Comparison of ENCODE assay signal across 8 cellular contexts in genomic region chr14:73644531-73645247, GRCh38. TPM values are rescaled to one million over a fixed set of nuclear protein-coding genes. Genes with fewer than 3 reads are reported as not detected.
DNase-seq lines count a peak whose midpoint lies in the region; ATAC-seq and TF ChIP-seq lines count a peak whose summit lies in the region.

DNAL1 (plus strand) TSS chr14:73644986; CDS start chr14:73645040, 54 bp downstream.

- peaks cover 0 to 6% of the 10 kb centered on the region in 2 donors for H3K36me3 Mint-ChIP-seq in activated naive CD4-positive, alpha-beta T cell treated with anti-CD3 and anti-CD28 coated beads, Interleukin-2, amount 50 U/mL, for 72 hours

- H3K36me3 ChIP-seq in SK-N-SH (replicated peaks in 1 of 2; ENCODE audit: control insufficient read depth in 1 of 2, insufficient read depth in 2 of 2, low read length in 1 of 2), result no peaks in the 10 kb centered on the region
- no peaks in the 10 kb centered on the region for H3K36me3 ChIP-seq in testis (ENCODE audit: low read depth, missing control alignments)

- peak within 1 kb of the TSS; percentile 84 for H3K4me3 ChIP-seq in GM08714 (ENCODE audit: low read length)
- peak within 1 kb of the TSS; percentile 77 to 99 for H3K4me3 ChIP-seq in SK-N-SH (ENCODE audit: low read depth in 2 of 2, low read length in 1 of 2)
- H3K4me3 ChIP-seq in testis, result peak within 1 kb of the TSS; percentile 70 to 73

- H3K4me1 ChIP-seq in SK-N-SH (ENCODE audit: control insufficient read depth in 1 of 2, insufficient read depth in 2 of 2, low read depth in 1 of 2, low read length in 1 of 2), result peaks cover 0 to 14% of the 10 kb centered on the region in 2 experiments; a peak in 1 of 4 replicates
- H3K4me1 ChIP-seq in testis, result peaks cover 5% of the 10 kb centered on the region

- peak; percentile 94 for ATAC-seq in HG02610 (IDR thresholded peaks at IDR 0.05; ENCODE audit: unreplicated experiment)
- ATAC-seq in activated naive CD4-positive, alpha-beta T cell treated with anti-CD3 and anti-CD28 coated beads, Interleukin-2, amount 50 U/mL, for 72 hours, result peak; percentile 100
- peak; percentile 99 for ATAC-seq in omental fat pad (ENCODE audit: low FRiP score)

- TF ChIP-seq CTCF in SK-N-SH (IDR thresholded peaks at IDR 0.05) (no peak), omental fat pad (IDR thresholded peaks at IDR 0.05) (no peak), testis (IDR thresholded peaks at IDR 0.05) (no peak)

- H3K9ac ChIP-seq in SK-N-SH, result peak within 1 kb of the TSS; percentile 92

- peak within 1 kb of the TSS; percentile 99 for H2AFZ ChIP-seq in SK-N-SH (ENCODE audit: low read depth)

- TF ChIP-seq EP300 in SK-N-SH (IDR thresholded peaks at IDR 0.05; ENCODE audit: borderline replicate concordance in 1 of 2, low read depth in 1 of 2, low read length in 1 of 2), result no peak

- peak; percentile 51 for TF ChIP-seq POLR2A in testis (IDR thresholded peaks at IDR 0.05)

- POLR2A ChIA-PET in SK-N-SH (lab: Yijun Ruan, JAX), result interaction anchor here (1.5 kb wide), 1 partner anchor 207 kb away, joined by 4 read pairs; the partner anchor contains the start of gene PTGR2

- H3K4me2 ChIP-seq in SK-N-SH, result peak within 1 kb of the TSS; percentile 90

- H3K27ac Mint-ChIP-seq in activated naive CD4-positive, alpha-beta T cell treated with anti-CD3 and anti-CD28 coated beads, Interleukin-2, amount 50 U/mL, for 72 hours, result peak within 1 kb of the TSS; percentile 87 to 98

- CTCF ChIA-PET in SK-N-SH (lab: Yijun Ruan, JAX), result interaction anchor here (0.8 to 3.5 kb wide), 3 partner anchors 11 to 438 kb away, joined by 3 to 13 read pairs (median 3); no protein-coding TSS in a partner anchor

- peak within 1 kb of the TSS; percentile 93 to 95 for H3K27ac ChIP-seq in SK-N-SH (ENCODE audit: low read depth in 2 of 2, low read length in 1 of 2)
- peak within 1 kb of the TSS; percentile 76 to 93 for H3K27ac ChIP-seq in testis

- no peaks in the 10 kb centered on the region for H3K27me3 ChIP-seq in SK-N-SH (ENCODE audit: insufficient read depth)
- no peaks in the 10 kb centered on the region for H3K27me3 ChIP-seq in testis

- DNase-seq in NCI-H1092 (lab: John Stamatoyannopoulos, UW) (peak; percentile 90), SK-N-SH (peak; percentile 95), glomerular visceral epithelial cell (ENCODE audit: extremely low spot score) (peak; percentile 95), omental fat pad (ENCODE audit: low spot score) (peak; percentile 55), testis (peak; percentile 95)
- DNase-seq in activated naive CD4-positive, alpha-beta T cell treated with anti-CD3 and anti-CD28 coated beads, Interleukin-2, amount 50 U/mL, for 72 hours (ENCODE audit: low spot score in 2 of 2), result peak; percentile 92 to 93

- no peaks in the 10 kb centered on the region for H3K9me3 Mint-ChIP-seq in activated naive CD4-positive, alpha-beta T cell treated with anti-CD3 and anti-CD28 coated beads, Interleukin-2, amount 50 U/mL, for 72 hours

- no peaks in the 10 kb centered on the region for H3K9me3 ChIP-seq in SK-N-SH
- no peaks in the 10 kb centered on the region for H3K9me3 ChIP-seq in testis

- peak; percentile 6; the same call in 1 of the 2 replicates for TF ChIP-seq RAD21 in SK-N-SH (IDR thresholded peaks at IDR 0.05; ENCODE audit: low read length)

- H3F3A ChIP-seq in SK-N-SH (replicated peaks; ENCODE audit: insufficient read depth), result peaks cover 21% of the 10 kb centered on the region

- no peaks in the 10 kb centered on the region for H4K20me1 ChIP-seq in SK-N-SH (ENCODE audit: insufficient read depth)

- 1% methylated on average over 30 of the region's 43 CpGs for WGBS in SK-N-SH (ENCODE audit: low lambda C conversion rate)
- 1% methylated on average over 42 to 43 of the region's 43 CpGs for WGBS in testis, 2 donors

- intact Hi-C loops in testis (cut with DNase I; ENCODE audit: low total_unique reads), result no loop called here

- peaks cover 30% of the 10 kb centered on the region for H3K79me2 ChIP-seq in SK-N-SH (ENCODE audit: insufficient read depth)

- H3K9me2 ChIP-seq in SK-N-SH, result no peaks in the 10 kb centered on the region

TF ChIP-seq in SK-N-SH, 30 proteins besides CTCF, POLR2A, EP300 and RAD21 (continues in another document):
- TF ChIP-seq RCOR1 (IDR thresholded peaks at IDR 0.05; ENCODE audit: low read length) (peak; percentile 4; the same call in 1 of the 2 replicates), YY1 (IDR thresholded peaks at IDR 0.05; ENCODE audit: low read depth) (peak; percentile 63; the same call in 1 of the 2 replicates), POLR2AphosphoS5 (IDR thresholded peaks at IDR 0.05; ENCODE audit: low read depth, low read length) (peak; percentile 94), GABPA (IDR thresholded peaks at IDR 0.05; ENCODE audit: low read depth) (peak; percentile 66), NRF1 (IDR thresholded peaks at IDR 0.05; ENCODE audit: low read depth, low read length) (peak; percentile 80), TEAD4 (IDR thresholded peaks at IDR 0.05; ENCODE audit: borderline replicate concordance, insufficient read depth) (no peak), ELF1 (IDR thresholded peaks at IDR 0.05) (0 out of 2 replicates have a peak, but pooled peaks have one; percentile 36), MXI1 (IDR thresholded peaks at IDR 0.05; ENCODE audit: low read depth, low read length) (peak; percentile 81), RXRA (IDR thresholded peaks at IDR 0.05; ENCODE audit: borderline replicate concordance, low read depth) (no peak), EZH2phosphoT487 (IDR thresholded peaks at IDR 0.05; ENCODE audit: borderline replicate concordance, low read depth) (no peak), SIN3A (IDR thresholded peaks at IDR 0.05; ENCODE audit: borderline replicate concordance, low read depth, low read length) (peak; percentile 84; the same call in 1 of the 2 replicates), GATA2 (CRISPR knock-in tag; IDR thresholded peaks at IDR 0.05) (no peak), REST (IDR thresholded peaks at IDR 0.05; ENCODE audit: low read depth, low read length) (no peak), PBX3 (IDR thresholded peaks at IDR 0.05) (no peak), IRF3 (IDR thresholded peaks at IDR 0.05; ENCODE audit: low read depth, low read length) (no peak), CHD2 (IDR thresholded peaks at IDR 0.05; ENCODE audit: low read length, partially characterized antibody) (peak; percentile 19), SMC3 (IDR thresholded peaks at IDR 0.05; ENCODE audit: low read depth, low read length) (no peak), TAF1 (IDR thresholded peaks at IDR 0.05; ENCODE audit: borderline replicate concordance, low read depth, low read length) (no peak), MEF2A (IDR thresholded peaks at IDR 0.05; ENCODE audit: borderline replicate concordance, low read depth) (no peak), NFIC (IDR thresholded peaks at IDR 0.05; ENCODE audit: borderline replicate concordance) (peak; percentile 41; the same call in 1 of the 2 replicates)

RNA-seq across cellular contexts. Expression of gene DNAL1, which starts in this region (rescaled TPM):
- polyA plus RNA-seq in SK-N-SH (2012; rRNA removed) (2.6 and 3.6 TPM in 2 replicates), testis (ENCODE audit: insufficient read depth, low read depth, low replicate concordance) (136 TPM)
- polyA plus RNA-seq in SK-N-SH (2012; cell fraction: cytosol; rRNA removed), result 4.6 and 7.2 TPM in 2 replicates
- polyA plus RNA-seq in SK-N-SH (2012; cell fraction: nucleus; rRNA removed), result 2.2 and 3.5 TPM in 2 replicates
- total RNA-seq in activated naive CD4-positive, alpha-beta T cell treated with anti-CD3 and anti-CD28 coated beads, Interleukin-2, amount 50 U/mL, for 72 hours, result 1 to 10 TPM; 4.0 to 4.7 TPM
- total RNA-seq in omental fat pad (10 to 100 TPM in 1 of 4 donors, 1 to 10 TPM in 3; 7.7 to 11.5 (median 8.1) TPM), testis (10 to 100 TPM; 14.6 to 19.0 TPM)

Comparison
In these comparisons a context has a peak if more than half of its experiments do, and no peak if none do; other contexts are left out.
1. Peak in every context shown above with its lines: DNase-seq, ATAC-seq, H3K4me3 ChIP-seq and H3K27ac ChIP-seq.
2. RNA of gene DNAL1 (polyA plus RNA-seq): 136 TPM in testis (single experiment); 2.2 to 7.2 TPM in SK-N-SH; every median in the first group is over 10 times any median in the second.